In genomic region chrX:13081385-13082285, GRCh38 we compare ENCODE assay signal across 8 cellular contexts. TPM values are rescaled to one million over a fixed set of nuclear protein-coding genes. Genes with fewer than 3 reads are reported as not detected.
DNase-seq lines count a peak whose midpoint lies in the region; ATAC-seq and TF ChIP-seq lines count a peak whose summit lies in the region.

No MANE protein-coding gene starts in this region.

- H3K36me3 Mint-ChIP-seq in activated naive CD4-positive, alpha-beta T cell treated with anti-CD3 and anti-CD28 coated beads for 36 hours (ENCODE audit: low read depth) = no peaks in the 10 kb centered on the region
- peaks cover 11% of the 10 kb centered on the region for H3K36me3 Mint-ChIP-seq in central memory CD8-positive, alpha-beta T cell (ENCODE audit: insufficient read depth)

- H3F3A ChIP-seq in MM.1S (ENCODE audit: insufficient read depth, low read length) = 0 out of 2 replicates have a peak, but pooled peaks cover under 1% of the 10 kb centered on the region

- DNase-seq in activated naive CD4-positive, alpha-beta T cell treated with anti-CD3 and anti-CD28 coated beads for 36 hours = no peak
- DNase-seq in activated naive CD4-positive, alpha-beta T cell treated with anti-CD3 and anti-CD28 coated beads, Interleukin-2, amount 50 U/mL, for 16 hours = no peak
- DNase-seq in MM.1S (peak; percentile 39), tibial nerve (ENCODE audit: low spot score in 2 of 2) (no peak), thyroid gland (no peak), activated gamma-delta T cell treated with Interleukin-2 at 50 U/mL for 16 hours (no peak)
- DNase-seq in central memory CD8-positive, alpha-beta T cell (ENCODE audit: low spot score in 2 of 2) = no peak

- H3K9me2 ChIP-seq in MM.1S (replicated peaks; ENCODE audit: insufficient read depth, low read length) = no peaks in the 10 kb centered on the region

- H3K4me3 Mint-ChIP-seq in activated naive CD4-positive, alpha-beta T cell treated with anti-CD3 and anti-CD28 coated beads for 36 hours = peak overlapping the region; percentile 48
- H3K4me3 Mint-ChIP-seq in central memory CD8-positive, alpha-beta T cell = peak overlapping the region; percentile 55

- WGBS in tibial nerve, 2 donors = 39 to 47% methylated on average over 7 of the region's 7 CpGs
- WGBS in thyroid gland, 2 donors = 67 to 73% methylated on average over 7 of the region's 7 CpGs

- H3K9me3 Mint-ChIP-seq in activated naive CD4-positive, alpha-beta T cell treated with anti-CD3 and anti-CD28 coated beads for 36 hours = no peaks in the 10 kb centered on the region
- no peaks in the 10 kb centered on the region for H3K9me3 Mint-ChIP-seq in central memory CD8-positive, alpha-beta T cell

- H4K20me1 ChIP-seq in MM.1S (ENCODE audit: insufficient read depth, low read length) = no peaks in the 10 kb centered on the region

- peak in 1 of 2 donors; percentile 47 for TF ChIP-seq EP300 in tibial nerve (IDR thresholded peaks at IDR 0.05)

- H3K36me3 ChIP-seq in MM.1S (replicated peaks; ENCODE audit: insufficient read depth, low read length) (no peaks in the 10 kb centered on the region), tibial nerve (no peaks in the 10 kb centered on the region), thyroid gland (no peaks in the 10 kb centered on the region)

- H3K4me2 ChIP-seq in MM.1S (ENCODE audit: low read depth, low read length) = peak overlapping the region; percentile 41; the same call in 1 of the 2 replicates

- peaks cover 24% of the 10 kb centered on the region for H3K4me1 ChIP-seq in MM.1S (ENCODE audit: low read length)
- H3K4me1 ChIP-seq in tibial nerve = peaks cover 0 to 31% (median 6%) of the 10 kb centered on the region in 4 donors
- H3K4me1 ChIP-seq in thyroid gland = no peaks in the 10 kb centered on the region

- H3K27me3 Mint-ChIP-seq in activated naive CD4-positive, alpha-beta T cell treated with anti-CD3 and anti-CD28 coated beads for 36 hours (ENCODE audit: low read depth) = no peaks in the 10 kb centered on the region
- H3K27me3 Mint-ChIP-seq in central memory CD8-positive, alpha-beta T cell = no peaks in the 10 kb centered on the region

- H3K9ac ChIP-seq in MM.1S (ENCODE audit: low read length) = no peak overlapping the region

- no peak overlapping the region for H3K4me3 ChIP-seq in MM.1S (ENCODE audit: low read length)
- H3K4me3 ChIP-seq in tibial nerve = no peak overlapping the region
- H3K4me3 ChIP-seq in thyroid gland (replicated peaks in 1 of 3) = no peak overlapping the region

- H3K9me3 ChIP-seq in MM.1S (replicated peaks; ENCODE audit: insufficient read depth, low read length) (no peaks in the 10 kb centered on the region), tibial nerve (no peaks in the 10 kb centered on the region), thyroid gland (no peaks in the 10 kb centered on the region)

- peaks cover 85% of the 10 kb centered on the region for H3K4me1 Mint-ChIP-seq in activated naive CD4-positive, alpha-beta T cell treated with anti-CD3 and anti-CD28 coated beads for 36 hours (ENCODE audit: low read depth)
- H3K4me1 Mint-ChIP-seq in central memory CD8-positive, alpha-beta T cell = peaks cover 58% of the 10 kb centered on the region

- intact Hi-C loops in activated naive CD4-positive, alpha-beta T cell treated with anti-CD3 and anti-CD28 coated beads for 36 hours (cut with micrococcal nuclease) = no loop called here
- intact Hi-C loops in thyroid gland (cut with DNase I) = no loop called here

- TF ChIP-seq POLR2A in tibial nerve (IDR thresholded peaks at IDR 0.05) (no peak), thyroid gland (IDR thresholded peaks at IDR 0.05) (no peak)

- CTCF ChIA-PET in activated naive CD4-positive, alpha-beta T cell treated with anti-CD3 and anti-CD28 coated beads for 36 hours (lab: Charles Lee) = interaction anchor here (0.8 to 2.6 kb wide), 4 partner anchors 9 to 135 kb away, joined by 3 to 7 read pairs (median 4); no protein-coding TSS in a partner anchor

- H3K27ac Mint-ChIP-seq in activated naive CD4-positive, alpha-beta T cell treated with anti-CD3 and anti-CD28 coated beads for 36 hours = peak overlapping the region; percentile 97
- H3K27ac Mint-ChIP-seq in central memory CD8-positive, alpha-beta T cell (ENCODE audit: low read depth) = peak overlapping the region; percentile 98

- H3K27me3 ChIP-seq in MM.1S (replicated peaks; ENCODE audit: insufficient read depth, low read length) = peaks cover 9% of the 10 kb centered on the region; the same call in 1 of the 2 replicates
- H3K27me3 ChIP-seq in tibial nerve = no peaks in the 10 kb centered on the region
- H3K27me3 ChIP-seq in thyroid gland = no peaks in the 10 kb centered on the region

- TF ChIP-seq CTCF in MM.1S (IDR thresholded peaks at IDR 0.05; ENCODE audit: low read length) (no peak), tibial nerve (IDR thresholded peaks at IDR 0.05) (no peak), thyroid gland (IDR thresholded peaks at IDR 0.05) (no peak)

- peak; percentile 56 for ATAC-seq in central memory CD8-positive, alpha-beta T cell (replicated peaks; ENCODE audit: extremely low read depth, poor library complexity, severe bottlenecking)
- ATAC-seq in HG02970 (IDR thresholded peaks at IDR 0.05; ENCODE audit: low FRiP score, unreplicated experiment) = no peak

- no peaks in the 10 kb centered on the region for H3K79me2 ChIP-seq in MM.1S (ENCODE audit: low read length)

- H3K27ac ChIP-seq in MM.1S (ENCODE audit: low read length) (no peak overlapping the region), tibial nerve (peak overlapping the region in 3 of 4 donors; percentile 26 to 45 (median 29)), thyroid gland (no peak overlapping the region)

- H2AFZ ChIP-seq in MM.1S (ENCODE audit: low read length) = no peak overlapping the region

RNA-seq across cellular contexts. Expression of gene FAM9C, which starts 37.2 kb away (rescaled TPM):
- not detected for total RNA-seq in activated naive CD4-positive, alpha-beta T cell treated with anti-CD3 and anti-CD28 coated beads for 36 hours
- total RNA-seq in tibial nerve (not detected), thyroid gland (under 1 TPM in 1 of 4 donors, not detected in 3; 0.11 TPM)

Comparison
In these comparisons a context has a peak if more than half of its experiments do, and no peak if none do; other contexts are left out.
1. H3K27ac ChIP-seq: peak in tibial nerve (3 of 4); none in MM.1S (single experiment) and thyroid gland (0 of 3).